In genomic region chr2:95345415-95346235, GRCh38 we compare ENCODE assay signal across 8 cellular contexts. TPM values are rescaled to one million over a fixed set of nuclear protein-coding genes. Genes with fewer than 3 reads are reported as not detected.
A peak's percentile ranks its signal among the peaks of the same experiment; 100 is the strongest.
DNase-seq lines count a peak whose midpoint lies in the region; ATAC-seq, FAIRE-seq and TF ChIP-seq lines count a peak whose summit lies in the region.

No MANE protein-coding gene starts in this region.

- intact Hi-C loops in kidney (cut with DNase I) = no loop called here
- intact Hi-C loops in spleen (cut with DNase I; ENCODE audit: low total_unique reads) = no loop called here

- H3K9ac ChIP-seq in kidney (ENCODE audit: low read length in 2 of 2) = peak overlapping the region; percentile 25 to 56

- peak overlapping the region; percentile 66 for H3K4me3 ChIP-seq in WI38 (ENCODE audit: low read depth, low read length)
- H3K4me3 ChIP-seq in kidney (ENCODE audit: low read length in 2 of 2) = peak overlapping the region; percentile 60 to 66
- peak overlapping the region; percentile 48 to 79 (median 56) for H3K4me3 ChIP-seq in spleen

- H3K9me3 ChIP-seq in kidney (ENCODE audit: control insufficient read depth in 1 of 2, low read length in 2 of 2) = no peaks in the 10 kb centered on the region
- H3K9me3 ChIP-seq in spleen = no peaks in the 10 kb centered on the region

- no peak for FAIRE-seq in kidney (lab: Jason Lieb, UNC)

- peaks cover 0 to 80% (median 24%) of the 10 kb centered on the region in 7 donors for H3K27me3 ChIP-seq in spleen (replicated peaks in 1 of 7)

- no peak for TF ChIP-seq POLR2A in spleen (IDR thresholded peaks at IDR 0.05)

- H3K36me3 ChIP-seq in kidney (ENCODE audit: control insufficient read depth in 1 of 2, insufficient read depth in 2 of 2, low read length in 2 of 2) (no peaks in the 10 kb centered on the region), spleen (no peaks in the 10 kb centered on the region)

- DNase-seq in NCI-H2029 treated with DMSO at 0.1 percent for 48 hours (lab: John Stamatoyannopoulos, UW) (peak; percentile 9), caudate nucleus (lab: John Stamatoyannopoulos, UW) (peak in 55 of 61 donors; percentile 11 to 79 (median 55)), kidney (peak; percentile 93), spleen (peak; percentile 92), cortex of kidney (lab: John Stamatoyannopoulos, UW) (no peak)

- 1 to 2% (median 1%) methylated on average over 48 to 75 of the region's 75 CpGs for WGBS in spleen, 5 donors

- H3K27ac ChIP-seq in caudate nucleus (ENCODE audit: low read depth, low read length) = no peak overlapping the region
- peak overlapping the region; percentile 40 to 71 for H3K27ac ChIP-seq in kidney (ENCODE audit: low read depth in 2 of 2, low read length in 2 of 2)
- H3K27ac ChIP-seq in spleen = peak overlapping the region; percentile 24 to 88 (median 80)

- peak; percentile 77 for ATAC-seq in HG02798 (IDR thresholded peaks at IDR 0.05; ENCODE audit: poor library complexity, unreplicated experiment)

- TF ChIP-seq CTCF in GM12872 (IDR thresholded peaks at IDR 0.05; ENCODE audit: insufficient read depth, low read depth, low read length) = peak; percentile 92
- peak; percentile 95 for TF ChIP-seq CTCF in WI38 (IDR thresholded peaks at IDR 0.05; ENCODE audit: low read depth, low read length)
- TF ChIP-seq CTCF in kidney (IDR thresholded peaks at IDR 0.05; ENCODE audit: borderline replicate concordance, extremely low read depth, insufficient read depth) = peak; percentile 85
- peak; percentile 39 to 94 (median 87) for TF ChIP-seq CTCF in spleen (IDR thresholded peaks at IDR 0.05 in 8 of 11, conservative IDR thresholded peaks at IDR 0.05 in 3 of 11)

- peaks cover 0 to 9% of the 10 kb centered on the region in 2 donors for H3K4me1 ChIP-seq in kidney (ENCODE audit: control insufficient read depth in 1 of 2, insufficient read depth in 1 of 2, low read depth in 1 of 2, low read length in 2 of 2)
- peaks cover 11 to 28% (median 23%) of the 10 kb centered on the region in 6 donors for H3K4me1 ChIP-seq in spleen

RNA-seq across cellular contexts. Expression of gene KCNIP3, which starts 48.5 kb away (rescaled TPM):
- total RNA-seq in kidney (27.6 TPM), spleen (1 to 10 TPM; 2.6 to 5.2 (median 4.2) TPM)
- polyA plus RNA-seq in kidney (ENCODE audit: insufficient read depth, low read depth, low replicate concordance) (14.8 TPM), spleen (1 to 10 TPM in 1 of 3 donors, under 1 TPM in 2; 0.59 to 1.8 (median 0.85) TPM)

RNA-seq across cellular contexts. Expression of gene FAHD2A, which starts 56.9 kb away (rescaled TPM):
- total RNA-seq in kidney = 24.9 TPM
- polyA plus RNA-seq in kidney (ENCODE audit: insufficient read depth, low read depth, low replicate concordance) = 64.9 TPM
- 10 to 100 TPM; 16.3 to 23.7 (median 18.7) TPM for total RNA-seq in spleen
- 10 to 100 TPM; 10.9 to 17.5 (median 14.0) TPM for polyA plus RNA-seq in spleen
